Comparison of ENCODE assay signal across 12 cellular contexts in genomic region chr5:179613460-179614071, GRCh38. TPM values are rescaled to one million over a fixed set of nuclear protein-coding genes. Genes with fewer than 3 reads are reported as not detected.
A peak's percentile ranks its signal among the peaks of the same experiment; 100 is the strongest.
DNase-seq lines count a peak whose midpoint lies in the region.
"Had no signal": no experiment of that assay in that cellular context is flagged by ENCODE, and none has a peak within 500 bp of the region (broad histone marks: within the 10 kb centered on the region; RNA-seq: fewer than 3 reads in every experiment).

No MANE protein-coding gene starts in this region.

- peaks cover 80 to 86% of the 10 kb centered on the region in 2 donors for H3K36me3 Mint-ChIP-seq in CD4-positive, alpha-beta memory T cell
- H3K36me3 Mint-ChIP-seq in activated T-helper 2 cell treated with anti-CD3 and anti-CD28 coated beads, Interferon-gamma antibody, Interleukin-2, Interleukin-4, amounts not matched to agents 10 μg/mL and 5 μg/mL and 100 μg/mL, durations not matched to agents 14 hours and 24 hours and 36 hours (ENCODE audit: low read depth): peaks cover 91% of the 10 kb centered on the region

- H3K79me2 ChIP-seq in GM23248 (ENCODE audit: insufficient read depth): peaks cover 69% of the 10 kb centered on the region

- no peak overlapping the region for H3K4me3 ChIP-seq in CD4-positive, alpha-beta memory T cell (ENCODE audit: low read length in 2 of 2)
- no peak overlapping the region for H3K4me3 ChIP-seq in GM23248
- no peak overlapping the region for H3K4me3 ChIP-seq in mesodermal cell (ENCODE audit: extremely low read depth, insufficient read depth, low read length, poor library complexity, severe bottlenecking)
- H3K4me3 ChIP-seq: gastrocnemius medialis had no signal

- no peaks in the 10 kb centered on the region for H3K9me3 ChIP-seq in CD4-positive, alpha-beta memory T cell (ENCODE audit: control insufficient read depth in 1 of 2, low read length in 2 of 2)
- H3K9me3 ChIP-seq in GM23248 (ENCODE audit: low read depth) (no peaks in the 10 kb centered on the region), mesodermal cell (ENCODE audit: control insufficient read depth, low read length) (no peaks in the 10 kb centered on the region)
- H3K9me3 ChIP-seq: gastrocnemius medialis had no signal

- intact Hi-C loops in CD4-positive, alpha-beta memory T cell (cut with micrococcal nuclease): no loop called here
- intact Hi-C loops in activated T-helper 2 cell treated with anti-CD3 and anti-CD28 coated beads, Interferon-gamma antibody, Interleukin-2, Interleukin-4, amounts not matched to agents 10 μg/mL and 5 μg/mL and 100 μg/mL, durations not matched to agents 14 hours and 24 hours and 36 hours (cut with micrococcal nuclease): no loop called here

- H3K27me3 Mint-ChIP-seq in CD4-positive, alpha-beta memory T cell: no peaks in the 10 kb centered on the region
- H3K27me3 Mint-ChIP-seq in activated T-helper 2 cell treated with anti-CD3 and anti-CD28 coated beads, Interferon-gamma antibody, Interleukin-2, Interleukin-4, amounts not matched to agents 10 μg/mL and 5 μg/mL and 100 μg/mL, durations not matched to agents 14 hours and 24 hours and 36 hours (ENCODE audit: low read depth): no peaks in the 10 kb centered on the region

- peak overlapping the region in 1 of 8 donors; percentile 2 for H3K4me3 Mint-ChIP-seq in CD4-positive, alpha-beta memory T cell
- no peak overlapping the region for H3K4me3 Mint-ChIP-seq in activated T-helper 2 cell treated with anti-CD3 and anti-CD28 coated beads, Interferon-gamma antibody, Interleukin-2, Interleukin-4, amounts not matched to agents 10 μg/mL and 5 μg/mL and 100 μg/mL, durations not matched to agents 14 hours and 24 hours and 36 hours (ENCODE audit: low read depth)

- POLR2A ChIA-PET in CD4-positive, alpha-beta memory T cell (lab: Charles Lee; ENCODE audit: partially characterized antibody): interaction anchor here (0.8 to 17.2 kb wide), 3 partner anchors 6 to 54 kb away, joined by 4 to 313 read pairs (median 6); partner anchors contain the start of gene HNRNPH1

- DNase-seq in CD4-positive, alpha-beta memory T cell: no peak
- DNase-seq in GM23248 (no peak), NCI-H2171 treated with DMSO at 0.1 percent for 48 hours (lab: John Stamatoyannopoulos, UW) (no peak), islet precursor cell (no peak), HT-29 (ENCODE audit: low spot score) (no peak)
- no peak for DNase-seq in activated T-helper 2 cell treated with anti-CD3 and anti-CD28 coated beads, Interferon-gamma antibody, Interleukin-2, Interleukin-4, amounts not matched to agents 10 μg/mL and 5 μg/mL and 100 μg/mL, durations not matched to agents 14 hours and 24 hours and 36 hours (ENCODE audit: low spot score)
- DNase-seq in stimulated activated CD8-positive, alpha-beta memory T cell treated with anti-CD3 and anti-CD28 coated beads, Interleukin-4, amount 100 ng/mL, for 48 hours: no peak
- DNase-seq: DMS153; gastrocnemius medialis; NCI-H187 treated with DMSO at 0.1 percent for 48 hours; stimulated activated CD4-positive, alpha-beta T cell treated with anti-CD3 and anti-CD28 coated beads, Interleukin-15, amount 100 ng/mL, for 24 hours had no signal

- peak overlapping the region in 6 of 7 donors; percentile 29 to 100 (median 82) for H3K27ac Mint-ChIP-seq in CD4-positive, alpha-beta memory T cell
- peak overlapping the region; percentile 29 for H3K27ac Mint-ChIP-seq in activated T-helper 2 cell treated with anti-CD3 and anti-CD28 coated beads, Interferon-gamma antibody, Interleukin-2, Interleukin-4, amounts not matched to agents 10 μg/mL and 5 μg/mL and 100 μg/mL, durations not matched to agents 14 hours and 24 hours and 36 hours

- H3K27ac ChIP-seq in CD4-positive, alpha-beta memory T cell (ENCODE audit: low read depth, low read length): no peak overlapping the region
- H3K27ac ChIP-seq in GM23248 (peak overlapping the region; percentile 35), mesodermal cell (ENCODE audit: low read depth, low read length, severe bottlenecking) (peak overlapping the region; percentile 14)

- peaks cover 91% of the 10 kb centered on the region for H3K36me3 ChIP-seq in CD4-positive, alpha-beta memory T cell (ENCODE audit: insufficient read depth, low read length)
- H3K36me3 ChIP-seq in GM23248 (ENCODE audit: low read depth): peaks cover 88% of the 10 kb centered on the region
- peaks cover 97% of the 10 kb centered on the region for H3K36me3 ChIP-seq in mesodermal cell (ENCODE audit: control insufficient read depth, insufficient read depth, low read length)

- CTCF ChIA-PET in CD4-positive, alpha-beta memory T cell (lab: Charles Lee; ENCODE audit: partially characterized antibody): interaction anchor here (1.7 to 8.9 kb wide), 2 partner anchors 9 to 55 kb away, joined by 4 to 63 read pairs; partner anchors contain the start of gene HNRNPH1

- H2AFZ ChIP-seq in GM23248: no peak overlapping the region

- H3K9me2 ChIP-seq in GM23248 (ENCODE audit: insufficient read depth): no peaks in the 10 kb centered on the region

- peaks cover 0 to 11% (median 0%) of the 10 kb centered on the region in 8 donors for H3K9me3 Mint-ChIP-seq in CD4-positive, alpha-beta memory T cell
- no peaks in the 10 kb centered on the region for H3K9me3 Mint-ChIP-seq in activated T-helper 2 cell treated with anti-CD3 and anti-CD28 coated beads, Interferon-gamma antibody, Interleukin-2, Interleukin-4, amounts not matched to agents 10 μg/mL and 5 μg/mL and 100 μg/mL, durations not matched to agents 14 hours and 24 hours and 36 hours

- 61% methylated on average over 8 of the region's 8 CpGs for WGBS in GM23248 (ENCODE audit: low coverage in 1 of 2, low lambda C conversion rate in 2 of 2, missing lambda C conversion rate in 2 of 2), 2 experiments
- 93 to 95% methylated on average over 4 to 5 of the region's 8 CpGs for WGBS in mesodermal cell (ENCODE audit: insufficient coverage in 2 of 2), 2 experiments

- peaks cover 26% of the 10 kb centered on the region for H4K20me1 ChIP-seq in GM23248 (ENCODE audit: insufficient read depth)

- no peak overlapping the region for H3K9ac ChIP-seq in GM23248

- H3F3A ChIP-seq in GM23248 (ENCODE audit: insufficient read depth): peaks cover 89% of the 10 kb centered on the region

- H3K27me3 ChIP-seq in CD4-positive, alpha-beta memory T cell (ENCODE audit: insufficient read depth, low read length): no peaks in the 10 kb centered on the region
- no peaks in the 10 kb centered on the region for H3K27me3 ChIP-seq in GM23248 (replicated peaks; ENCODE audit: insufficient read depth)
- H3K27me3 ChIP-seq: gastrocnemius medialis had no signal

- H3K4me2 ChIP-seq in GM23248 (ENCODE audit: unreplicated experiment): no peak overlapping the region

- H3K4me1 Mint-ChIP-seq in CD4-positive, alpha-beta memory T cell: peaks cover 48 to 86% (median 62%) of the 10 kb centered on the region in 4 donors
- peaks cover 52% of the 10 kb centered on the region for H3K4me1 Mint-ChIP-seq in activated T-helper 2 cell treated with anti-CD3 and anti-CD28 coated beads, Interferon-gamma antibody, Interleukin-2, Interleukin-4, amounts not matched to agents 10 μg/mL and 5 μg/mL and 100 μg/mL, durations not matched to agents 14 hours and 24 hours and 36 hours (ENCODE audit: low read depth)

- in situ Hi-C loops in GM23248 (cut with MboI): no loop called here

- H3K4me1 ChIP-seq in CD4-positive, alpha-beta memory T cell (ENCODE audit: insufficient read depth, low read length): peaks cover 73% of the 10 kb centered on the region
- peaks cover 3% of the 10 kb centered on the region; the same call in 1 of the 2 replicates for H3K4me1 ChIP-seq in GM23248 (ENCODE audit: insufficient read depth)
- peaks cover 12% of the 10 kb centered on the region for H3K4me1 ChIP-seq in mesodermal cell (ENCODE audit: control insufficient read depth, insufficient read depth, low read length, poor library complexity, severe bottlenecking)

RNA-seq across cellular contexts. Expression of gene HNRNPH1, which starts 9.9 kb away (rescaled TPM):
- 1,000 to 10,000 TPM; 1,611 to 1,625 TPM for total RNA-seq in CD4-positive, alpha-beta memory T cell
- 100 to 1,000 TPM in 1 of 2 donors, 10 to 100 TPM in 1; 46.5 to 116 TPM for polyA plus RNA-seq in CD4-positive, alpha-beta memory T cell
- 220 and 271 TPM in 2 replicates for total RNA-seq in GM23248 (2014; rRNA removed; shearing (Covaris generic))
- polyA plus RNA-seq in GM23248 (2016; fragmentation: Nextera tagmentation; extraction: Ambion mirVana): 145 and 163 TPM in 2 replicates
- total RNA-seq in activated T-helper 2 cell treated with anti-CD3 and anti-CD28 coated beads, Interferon-gamma antibody, Interleukin-2, Interleukin-4, amounts not matched to agents 10 μg/mL and 5 μg/mL and 100 μg/mL, durations not matched to agents 14 hours and 24 hours and 36 hours: 1,015 and 1,039 TPM in 2 replicates
- 398 TPM for polyA plus RNA-seq in mesodermal cell (2013, experiment 1 of 2)
- polyA plus RNA-seq in mesodermal cell (2013, experiment 2 of 2): 401 TPM
- 436 and 484 TPM in 2 replicates for total RNA-seq in HT-29 (2014; rRNA removed; shearing (Covaris generic))
